In genomic region chr17:63609820-63610573, GRCh38 we compare ENCODE assay signal across 1 cellular context.
TF ChIP-seq lines count a peak whose summit lies in the region.

No MANE protein-coding gene starts in this region.

TF ChIP-seq in HepG2, 621 proteins besides CTCF, POLR2A, EP300 and RAD21:
- TF ChIP-seq HNF4A (CRISPR knock-in tag; IDR thresholded peaks at IDR 0.05) (no peak), ZMYM4 (CRISPR knock-in tag; IDR thresholded peaks at IDR 0.05) (no peak), ZNF775 (CRISPR knock-in tag; IDR thresholded peaks at IDR 0.05; ENCODE audit: borderline replicate concordance) (no peak), PAX8 (CRISPR knock-in tag; IDR thresholded peaks at IDR 0.05; ENCODE audit: borderline replicate concordance) (no peak), ZKSCAN5 (CRISPR knock-in tag; IDR thresholded peaks at IDR 0.05) (no peak), PAWR (CRISPR knock-in tag; IDR thresholded peaks at IDR 0.05; ENCODE audit: borderline replicate concordance) (no peak), ZSCAN9 (CRISPR knock-in tag; IDR thresholded peaks at IDR 0.05; ENCODE audit: borderline replicate concordance) (no peak), ZNF609 (CRISPR knock-in tag; IDR thresholded peaks at IDR 0.05; ENCODE audit: borderline replicate concordance) (no peak), REXO4 (CRISPR knock-in tag; IDR thresholded peaks at IDR 0.05; ENCODE audit: borderline replicate concordance) (no peak), TEF (CRISPR knock-in tag; IDR thresholded peaks at IDR 0.05) (no peak), PRDM15 (CRISPR knock-in tag; IDR thresholded peaks at IDR 0.05) (no peak), XRCC5 (optimal IDR thresholded peaks at IDR 0.05; ENCODE audit: low read length) (no peak), ZBTB33 (CRISPR knock-in tag; IDR thresholded peaks at IDR 0.05) (no peak), MTA3 (CRISPR knock-in tag; IDR thresholded peaks at IDR 0.05) (no peak), TRIM22 (IDR thresholded peaks at IDR 0.05) (no peak), FOSL2 (CRISPR knock-in tag; IDR thresholded peaks at IDR 0.05) (no peak), MYC (CRISPR knock-in tag; IDR thresholded peaks at IDR 0.05; ENCODE audit: borderline replicate concordance) (no peak), DR1 (CRISPR knock-in tag; IDR thresholded peaks at IDR 0.05) (no peak), ZNF335 (CRISPR knock-in tag; IDR thresholded peaks at IDR 0.05) (no peak), AHDC1 (CRISPR knock-in tag; IDR thresholded peaks at IDR 0.05; ENCODE audit: borderline replicate concordance) (no peak)
